ENCODE assay signal across 9 cellular contexts in the genomic region with DNA sequence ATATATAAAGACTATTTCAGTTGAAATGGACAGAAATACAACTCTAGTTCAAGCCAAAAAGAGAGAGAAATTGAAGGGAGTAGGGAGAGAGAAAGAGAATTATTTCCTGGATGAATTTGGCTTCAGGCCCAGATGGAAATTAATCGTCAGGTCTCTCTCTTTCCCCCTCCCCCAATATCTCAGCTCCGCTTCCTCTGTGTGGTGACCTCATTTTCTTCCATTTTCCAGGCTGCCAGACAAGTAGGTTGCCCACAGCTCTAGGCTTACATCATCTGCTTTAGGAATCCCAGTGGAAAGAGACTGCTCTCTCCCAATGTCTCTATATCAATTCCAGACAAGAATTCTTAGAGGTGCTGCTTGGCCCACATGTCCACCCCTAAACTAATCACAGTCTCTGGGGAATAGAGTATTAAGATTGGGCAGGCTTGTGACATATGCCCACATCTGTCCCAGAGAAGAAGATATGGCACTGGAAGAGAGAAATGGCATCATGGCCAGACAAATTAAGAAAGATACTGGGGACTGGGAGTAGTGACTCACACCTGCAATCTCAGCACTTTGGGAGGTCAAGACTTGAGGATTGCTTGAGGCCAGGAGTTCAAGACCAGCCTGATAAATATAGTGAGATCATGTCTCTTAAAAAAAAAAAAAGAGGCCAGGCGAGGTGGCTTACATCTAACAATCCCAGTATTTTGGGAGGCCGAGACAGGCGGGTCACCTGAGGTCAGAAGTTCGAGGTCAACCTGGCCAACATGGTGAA. TPM values are rescaled to one million over a fixed set of nuclear protein-coding genes. Genes with fewer than 3 reads are reported as not detected.
DNase-seq lines count a peak whose midpoint lies in the region; ATAC-seq and TF ChIP-seq lines count a peak whose summit lies in the region.
"Had no signal": no experiment of that assay in that cellular context is flagged by ENCODE, and none has a peak within 500 bp of the region (broad histone marks: within the 10 kb centered on the region; RNA-seq: fewer than 3 reads in every experiment).

No MANE protein-coding gene starts in this region.

- H4K8ac ChIP-seq in IMR-90 (ENCODE audit: low read depth in 2 of 2, low read length in 2 of 2): no peak overlapping the region

- no peak overlapping the region for H2BK15ac ChIP-seq in IMR-90 (ENCODE audit: low read depth, low read length)

- H4K5ac ChIP-seq in IMR-90 (ENCODE audit: low read depth, low read length): no peak overlapping the region

- H3K23ac ChIP-seq in IMR-90 (ENCODE audit: low read depth, low read length): no peak overlapping the region

- no peak overlapping the region for H2BK20ac ChIP-seq in IMR-90 (ENCODE audit: low read depth, low read length)

- H3K4ac ChIP-seq in IMR-90 (ENCODE audit: low read depth, low read length): no peak overlapping the region

- no peak overlapping the region for H3K56ac ChIP-seq in IMR-90 (ENCODE audit: extremely low read depth, insufficient read depth, low read length)

- H3K27ac ChIP-seq in IMR-90 (ENCODE audit: insufficient read depth, low read length): no peak overlapping the region
- H3K27ac ChIP-seq: skin epidermis had no signal

- peaks cover 3% of the 10 kb centered on the region; the same call in 1 of the 2 replicates for H3K27me3 ChIP-seq in IMR-90 (ENCODE audit: control insufficient read depth, insufficient read depth, low read length)

- H2BK120ac ChIP-seq in IMR-90 (ENCODE audit: low read depth, low read length): no peak overlapping the region

- TF ChIP-seq CTCF in IMR-90 (conservative IDR thresholded peaks at IDR 0.05; ENCODE audit: low read depth, low read length) (no peak), fibroblast of villous mesenchyme (IDR thresholded peaks at IDR 0.05; ENCODE audit: insufficient read depth, low read depth, low read length) (no peak)

- POLR2A ChIA-PET in IMR-90 (lab: Charles Lee; ENCODE audit: unreplicated experiment): no interaction called here

- H2AK9ac ChIP-seq in IMR-90 (replicated peaks; ENCODE audit: low read depth, low read length, poor library complexity): no peak overlapping the region

- no peak overlapping the region for H3K18ac ChIP-seq in IMR-90 (ENCODE audit: low read depth, low read length)

- no peak overlapping the region for H3K4me2 ChIP-seq in IMR-90 (ENCODE audit: low read depth, low read length)

- H4K20me1 ChIP-seq in IMR-90 (ENCODE audit: insufficient read depth, low read length): no peaks in the 10 kb centered on the region

- H3K9ac ChIP-seq in IMR-90 (ENCODE audit: low read depth, low read length): no peak overlapping the region

- H3K4me3 ChIP-seq in IMR-90 (ENCODE audit: insufficient read depth, low read depth, low read length) (no peak overlapping the region), fibroblast of villous mesenchyme (ENCODE audit: low read depth, low read length) (no peak overlapping the region)
- H3K4me3 ChIP-seq: skin epidermis had no signal

- H3K9me1 ChIP-seq in IMR-90 (ENCODE audit: insufficient read depth, low read length): no peaks in the 10 kb centered on the region

- no peak for TF ChIP-seq RAD21 in IMR-90 (IDR thresholded peaks at IDR 0.05; ENCODE audit: low read length)

- no peak overlapping the region for H2AFZ ChIP-seq in IMR-90 (replicated peaks; ENCODE audit: low read length, poor library complexity)

- H3K14ac ChIP-seq in IMR-90 (replicated peaks; ENCODE audit: low read depth, low read length): no peak overlapping the region

- H3K4me1 ChIP-seq in IMR-90 (ENCODE audit: control insufficient read depth, insufficient read depth, low read length): no peaks in the 10 kb centered on the region

- no peaks in the 10 kb centered on the region for H3K9me3 ChIP-seq in IMR-90 (ENCODE audit: control insufficient read depth, insufficient read depth, low read length)

- DNase-seq in AG08395 (ENCODE audit: low spot score) (peak; percentile 40), IMR-90 (peak; percentile 45), RPMI7951 (ENCODE audit: low read depth) (peak; percentile 51), fibroblast of villous mesenchyme (ENCODE audit: low read depth) (peak; percentile 14), NK-92 (lab: John Stamatoyannopoulos, UW; ENCODE audit: unreplicated experiment) (no peak), SW480 (ENCODE audit: low spot score) (no peak)
- no peak for DNase-seq in stimulated activated naive CD4-positive, alpha-beta T cell treated with Interleukin-2 at 50 U/mL for 16 hours (lab: John Stamatoyannopoulos, UW)

- H2BK5ac ChIP-seq in IMR-90 (ENCODE audit: low read depth, low read length, poor library complexity, severe bottlenecking): no peak overlapping the region

- in situ Hi-C loops in IMR-90 (cut with MboI; ENCODE audit: low sequenced_read_pairs): no loop called here

- dilution Hi-C loops in IMR-90 (cut with HindIII; ENCODE audit: low sequenced_read_pairs, unreplicated experiment): no loop called here

- ATAC-seq in IMR-90 (ENCODE audit: low read depth): peak; percentile 54
- ATAC-seq in HG03108 (IDR thresholded peaks at IDR 0.05; ENCODE audit: unreplicated experiment): no peak

- H4K91ac ChIP-seq in IMR-90 (ENCODE audit: insufficient read depth, low read depth, low read length): no peak overlapping the region

- 29% methylated on average over 2 of the region's 6 CpGs; no CpG with 5 or more reads in 1 of the 2 experiments for WGBS in IMR-90 (ENCODE audit: extremely low coverage in 2 of 2, insufficient read length in 1 of 2), 2 experiments

- no peaks in the 10 kb centered on the region for H3K79me1 ChIP-seq in IMR-90 (ENCODE audit: low read depth in 1 of 2, low read length in 2 of 2)

- BruUV-seq in IMR-90 (replicated peaks; lab: Mats Ljungman, UMichigan): no TSS peak

- TF ChIP-seq POLR2A in IMR-90 (IDR thresholded peaks at IDR 0.05; ENCODE audit: low read depth, low read length): no peak

- H3K36me3 ChIP-seq in IMR-90 (ENCODE audit: control insufficient read depth, insufficient read depth, low read length): no peaks in the 10 kb centered on the region

- intact Hi-C loops in IMR-90 (cut with micrococcal nuclease): loop anchor here (10.0 kb wide), 1 partner anchor 48 kb away; no protein-coding TSS in a partner anchor

- CTCF ChIA-PET in IMR-90 (lab: Yijun Ruan, JAX): no interaction called here

- H2AK5ac ChIP-seq in IMR-90 (ENCODE audit: low read depth, low read length): no peak overlapping the region

TF ChIP-seq in IMR-90, 13 proteins besides CTCF, POLR2A, EP300 and RAD21:
- TF ChIP-seq RCOR1 (IDR thresholded peaks at IDR 0.05; ENCODE audit: insufficient replicate concordance, low read length) (no peak), SMC3 (IDR thresholded peaks at IDR 0.05; ENCODE audit: low read depth, low read length) (no peak)

RNA-seq across cellular contexts. Expression of a gene that starts 37.2 kb away (rescaled TPM):
- total RNA-seq in IMR-90 (2012; rRNA removed) (11.1 and 32.8 TPM in 2 replicates), fibroblast of villous mesenchyme (14.8 and 21.2 TPM in 2 replicates)
- polyA plus RNA-seq in IMR-90 (2012; rRNA removed): 13.5 and 16.8 TPM in 2 replicates
- 2.4 TPM in 2 replicates for polyA plus RNA-seq in IMR-90 (2012; cell fraction: cytosol; rRNA removed)
- polyA plus RNA-seq in IMR-90 (2012; cell fraction: nucleus; rRNA removed; ENCODE audit: low replicate concordance): 1.1 and 11.6 TPM in 2 replicates
- total RNA-seq in RPMI7951 (2014; rRNA removed; shearing (Covaris generic)): 34.6 and 36.9 TPM in 2 replicates

Comparison
In these comparisons a context has a peak if more than half of its experiments do, and no peak if none do; other contexts are left out.
1. DNase-seq: peak in AG08395 (single experiment), IMR-90 (single experiment), RPMI7951 (single experiment) and fibroblast of villous mesenchyme (single experiment); none in stimulated activated naive CD4-positive, alpha-beta T cell treated with Interleukin-2 at 50 U/mL for 16 hours (single experiment), NK-92 (single experiment) and SW480 (single experiment).